Comparison of ENCODE assay signal across 2 cellular contexts in the genomic region with DNA sequence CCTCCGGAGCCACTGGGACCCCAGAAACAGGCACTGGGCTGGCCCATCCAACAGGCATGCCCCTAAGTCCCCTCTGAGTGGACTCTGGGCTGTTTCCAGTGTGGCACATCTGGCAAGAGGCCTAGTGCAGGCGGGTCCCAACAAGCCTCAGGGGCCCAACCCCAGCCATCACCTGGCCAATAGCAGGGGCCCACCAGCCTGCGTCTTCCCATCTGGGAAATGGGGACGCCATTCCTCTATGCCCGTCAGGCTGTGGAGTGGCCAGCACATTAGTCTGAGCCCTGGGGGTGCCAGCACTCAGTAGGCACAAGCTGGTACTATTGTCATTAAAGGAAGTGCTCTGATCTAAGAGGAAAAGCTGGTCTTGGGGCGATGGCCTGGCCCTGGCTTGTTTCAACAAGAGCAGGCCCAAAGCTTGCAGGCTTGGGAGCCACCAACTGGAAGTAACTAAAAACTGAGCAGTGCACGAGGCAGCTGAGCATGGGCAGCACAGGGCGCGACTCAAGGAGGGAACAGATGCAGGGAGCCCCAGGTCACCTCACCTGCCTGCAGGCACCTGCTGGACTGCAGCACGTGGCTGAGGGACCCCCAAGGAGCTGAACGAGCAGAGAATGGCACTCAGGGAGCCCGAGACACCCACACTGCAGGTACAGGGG.
A peak's percentile ranks its signal among the peaks of the same experiment; 100 is the strongest.
TF ChIP-seq lines count a peak whose summit lies in the region.

No MANE protein-coding gene starts in this region.

TF ChIP-seq in HepG2, 621 proteins besides CTCF, POLR2A, EP300 and RAD21 (continues in another document):
- TF ChIP-seq ZSCAN20 (CRISPR knock-in tag; IDR thresholded peaks at IDR 0.05; ENCODE audit: borderline replicate concordance) (no peak), BORCS8-MEF2B (CRISPR knock-in tag; IDR thresholded peaks at IDR 0.05) (no peak), SNAPC4 (CRISPR knock-in tag; IDR thresholded peaks at IDR 0.05) (no peak), ZBTB4 (CRISPR knock-in tag; IDR thresholded peaks at IDR 0.05; ENCODE audit: borderline replicate concordance) (no peak), STAG1 (CRISPR knock-in tag; IDR thresholded peaks at IDR 0.05) (0 out of 2 replicates have a peak, but pooled peaks have one; percentile 12), ZNF629 (CRISPR knock-in tag; conservative IDR thresholded peaks at IDR 0.05) (peak; percentile 57; the same call in 1 of the 2 replicates), TFDP2 (CRISPR knock-in tag; IDR thresholded peaks at IDR 0.05) (no peak), ZNF674 (CRISPR knock-in tag; IDR thresholded peaks at IDR 0.05; ENCODE audit: low read depth) (no peak), NONO (IDR thresholded peaks at IDR 0.05) (no peak), NONO (CRISPR knock-in tag; conservative IDR thresholded peaks at IDR 0.05) (no peak), HNRNPLL (IDR thresholded peaks at IDR 0.05; ENCODE audit: low read depth, low read length, poor library complexity, severe bottlenecking) (no peak), ZNF512 (CRISPR knock-in tag; IDR thresholded peaks at IDR 0.05) (no peak)

TF ChIP-seq in H1, 55 proteins besides CTCF, POLR2A, EP300 and RAD21:
- TF ChIP-seq ASH2L (IDR thresholded peaks at IDR 0.05; ENCODE audit: low read length): no peak
- TF ChIP-seq, protein P1, sequence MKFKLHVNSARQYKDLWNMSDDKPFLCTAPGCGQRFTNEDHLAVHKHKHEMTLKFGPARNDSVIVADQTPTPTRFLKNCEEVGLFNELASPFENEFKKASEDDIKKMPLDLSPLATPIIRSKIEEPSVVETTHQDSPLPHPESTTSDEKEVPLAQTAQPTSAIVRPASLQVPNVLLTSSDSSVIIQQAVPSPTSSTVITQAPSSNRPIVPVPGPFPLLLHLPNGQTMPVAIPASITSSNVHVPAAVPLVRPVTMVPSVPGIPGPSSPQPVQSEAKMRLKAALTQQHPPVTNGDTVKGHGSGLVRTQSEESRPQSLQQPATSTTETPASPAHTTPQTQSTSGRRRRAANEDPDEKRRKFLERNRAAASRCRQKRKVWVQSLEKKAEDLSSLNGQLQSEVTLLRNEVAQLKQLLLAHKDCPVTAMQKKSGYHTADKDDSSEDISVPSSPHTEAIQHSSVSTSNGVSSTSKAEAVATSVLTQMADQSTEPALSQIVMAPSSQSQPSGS (IDR thresholded peaks at IDR 0.05; ENCODE audit: low read length): no peak
- no peak for TF ChIP-seq KDM1A (IDR thresholded peaks at IDR 0.05; ENCODE audit: borderline replicate concordance, low read length)
- no peak for TF ChIP-seq GTF2F1 (IDR thresholded peaks at IDR 0.05; ENCODE audit: borderline replicate concordance, low read depth, low read length)
TF ChIP-seq in H1: peak in this region for 0.
